26 cellular contexts compared by ENCODE assay signal in the genomic region with DNA sequence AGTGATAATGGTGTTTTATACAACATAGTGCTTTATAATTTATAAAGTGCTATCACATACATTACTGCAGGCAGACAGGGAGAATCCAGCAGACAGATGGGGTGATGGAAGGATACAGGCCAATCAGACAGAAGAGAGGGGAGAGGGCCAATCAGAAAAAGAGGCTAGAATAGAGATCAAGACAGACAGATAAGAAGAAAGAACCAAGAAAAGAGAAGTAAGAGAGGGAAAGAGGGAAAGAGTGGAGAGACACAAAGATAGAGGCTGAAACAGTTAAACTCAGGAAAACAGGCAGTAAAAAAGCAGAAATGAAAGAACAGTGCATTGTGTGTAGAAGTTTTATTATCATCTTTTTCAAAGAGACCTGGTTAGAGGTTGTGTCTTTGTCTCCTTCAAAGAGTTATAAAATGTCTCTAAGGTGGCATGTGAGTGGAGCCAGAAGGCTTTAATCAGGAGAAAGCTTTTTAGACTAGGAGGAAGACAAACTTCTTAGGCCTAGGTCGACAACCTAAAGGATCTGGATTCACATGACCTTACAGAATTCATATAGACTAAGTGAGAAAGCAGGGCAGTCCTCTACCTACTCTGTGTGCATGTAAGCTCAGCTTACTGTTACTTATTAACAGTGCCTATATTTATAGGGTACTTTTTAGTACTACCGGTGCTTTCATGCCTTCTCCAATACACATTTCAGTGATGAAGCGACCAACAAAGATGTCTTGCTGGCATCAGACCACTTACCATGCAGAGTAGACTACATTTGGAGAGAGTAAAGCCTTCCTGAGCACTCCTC. TPM values are rescaled to one million over a fixed set of nuclear protein-coding genes. Genes with fewer than 3 reads are reported as not detected.
A peak's percentile ranks its signal among the peaks of the same experiment; 100 is the strongest.
DNase-seq lines count a peak whose midpoint lies in the region; ATAC-seq, FAIRE-seq and TF ChIP-seq lines count a peak whose summit lies in the region.
"Had no signal": no experiment of that assay in that cellular context is flagged by ENCODE, and none has a peak within 500 bp of the region (broad histone marks: within the 10 kb centered on the region; RNA-seq: fewer than 3 reads in every experiment).

No MANE protein-coding gene starts in this region.

- TF ChIP-seq POLR2A in tibial nerve (IDR thresholded peaks at IDR 0.05), result no peak
- no peak for TF ChIP-seq POLR2A in lower leg skin (IDR thresholded peaks at IDR 0.05)

- H3K9me3 ChIP-seq in OCI-LY7 (ENCODE audit: low read length) (no peaks in the 10 kb centered on the region), tibial nerve (no peaks in the 10 kb centered on the region)
- H3K9me3 ChIP-seq: body of pancreas, psoas muscle, SK-N-SH had no signal

- DNase-seq in D721Med (ENCODE audit: insufficient read length, low spot score) (no peak), OCI-LY7 (ENCODE audit: low spot score) (peak; percentile 16), islet precursor cell (peak; percentile 26), tibial nerve (ENCODE audit: low spot score in 2 of 2) (no peak), lower leg skin (ENCODE audit: low spot score in 2 of 2) (no peak)
- no peak for DNase-seq in natural killer cell treated with Interleukin-12 subunit alpha and Interleukin-12 subunit beta and Interleukin-15 and Interleukin-18, amount 100 ng/mL, for 72 hours (ENCODE audit: low spot score)
- DNase-seq in activated naive CD4-positive, alpha-beta T cell treated with anti-CD3 and anti-CD28 coated beads, Interleukin-2, amount 10 ng/mL, durations not matched to agents 7 days and 5 days, result no peak
- DNase-seq: activated CD4-positive, alpha-beta memory T cell treated with anti-CD3 and anti-CD28 coated beads, Interleukin-2, amount 10 ng/mL, durations not matched to agents 7 days and 5 days; activated T-cell treated with anti-CD3 and anti-CD28 coated beads, Interleukin-2, amount 50 U/mL, for 1 hour; body of pancreas; cortex of kidney; hippocampal formation; mesenchymal stem cell; NCI-H1436 treated with DMSO at 0.1 percent for 48 hours; NCI-H446; PC-3; psoas muscle; SK-N-SH; stimulated activated CD4-positive, alpha-beta T cell treated with anti-CD3 and anti-CD28 coated beads, Interleukin-4, amount 100 ng/mL, for 24 hours; substantia nigra had no signal

- 64 to 68% methylated on average over 3 of the region's 3 CpGs for whole genome bisulfite sequencing in tibial nerve, 2 donors
- WGBS in lower leg skin, 2 donors, result 76 to 80% methylated on average over 3 of the region's 3 CpGs

- H3K36me3 Mint-ChIP-seq in natural killer cell treated with Interleukin-12 subunit alpha and Interleukin-12 subunit beta and Interleukin-15 and Interleukin-18, amount 100 ng/mL, for 72 hours, result no peaks in the 10 kb centered on the region
- peaks cover 2% of the 10 kb centered on the region for H3K36me3 Mint-ChIP-seq in activated naive CD4-positive, alpha-beta T cell treated with anti-CD3 and anti-CD28 coated beads, Interleukin-2, amount 10 ng/mL, durations not matched to agents 7 days and 5 days
- H3K36me3 Mint-ChIP-seq: activated naive CD4-positive, alpha-beta T cell treated with anti-CD3 and anti-CD28 coated beads, Interleukin-2, amount 50 U/mL, for 72 hours had no signal

- no peak for TF ChIP-seq EP300 in tibial nerve (IDR thresholded peaks at IDR 0.05)

- ATAC-seq in HG02678 (IDR thresholded peaks at IDR 0.05; ENCODE audit: unreplicated experiment), result peak; percentile 37
- ATAC-seq in natural killer cell treated with Interleukin-12 subunit alpha and Interleukin-12 subunit beta and Interleukin-15 and Interleukin-18, amount 100 ng/mL, for 72 hours, result no peak
- ATAC-seq: activated naive CD4-positive, alpha-beta T cell treated with anti-CD3 and anti-CD28 coated beads, Interleukin-2, amount 50 U/mL, for 72 hours; body of pancreas; PC-3; psoas muscle had no signal

- POLR2A ChIA-PET in OCI-LY7 (lab: Charles Lee), result interaction anchor here (0.6 kb wide), 1 partner anchor 323 kb away, joined by 3 read pairs; no protein-coding TSS in a partner anchor

- BruUV-seq in OCI-LY7 (replicated peaks; lab: Mats Ljungman, UMichigan), result no TSS peak

- no peaks in the 10 kb centered on the region for H3K27me3 ChIP-seq in tibial nerve
- H3K27me3 ChIP-seq: body of pancreas had no signal

- H3K4me3 Mint-ChIP-seq in natural killer cell treated with Interleukin-12 subunit alpha and Interleukin-12 subunit beta and Interleukin-15 and Interleukin-18, amount 100 ng/mL, for 72 hours, result no peak overlapping the region
- no peak overlapping the region for H3K4me3 Mint-ChIP-seq in activated naive CD4-positive, alpha-beta T cell treated with anti-CD3 and anti-CD28 coated beads, Interleukin-2, amount 10 ng/mL, durations not matched to agents 7 days and 5 days
- H3K4me3 Mint-ChIP-seq: activated CD4-positive, alpha-beta memory T cell treated with anti-CD3 and anti-CD28 coated beads, Interleukin-2, amount 10 ng/mL, durations not matched to agents 7 days and 5 days; nephron had no signal

- H3K9me2 ChIP-seq in OCI-LY7 (ENCODE audit: insufficient read depth, low read length), result no peaks in the 10 kb centered on the region
- H3K9me2 ChIP-seq: SK-N-SH had no signal

- H3K4me2 ChIP-seq in OCI-LY7 (ENCODE audit: low read length), result peak overlapping the region; percentile 97
- H3K4me2 ChIP-seq: smooth muscle cell had no signal

- H2AFZ ChIP-seq in OCI-LY7 (ENCODE audit: low read length), result no peak overlapping the region

- TF ChIP-seq CTCF in D721Med (IDR thresholded peaks at IDR 0.05; ENCODE audit: insufficient read depth, missing control alignments) (no peak), OCI-LY7 (conservative IDR thresholded peaks at IDR 0.05; ENCODE audit: low read length) (no peak), tibial nerve (IDR thresholded peaks at IDR 0.05) (no peak), lower leg skin (IDR thresholded peaks at IDR 0.05) (no peak)

- H3K27me3 Mint-ChIP-seq in natural killer cell treated with Interleukin-12 subunit alpha and Interleukin-12 subunit beta and Interleukin-15 and Interleukin-18, amount 100 ng/mL, for 72 hours, result no peaks in the 10 kb centered on the region
- H3K27me3 Mint-ChIP-seq in activated naive CD4-positive, alpha-beta T cell treated with anti-CD3 and anti-CD28 coated beads, Interleukin-2, amount 10 ng/mL, durations not matched to agents 7 days and 5 days, result no peaks in the 10 kb centered on the region
- H3K27me3 Mint-ChIP-seq: activated CD4-positive, alpha-beta memory T cell treated with anti-CD3 and anti-CD28 coated beads, Interleukin-2, amount 10 ng/mL, durations not matched to agents 7 days and 5 days had no signal

- no peaks in the 10 kb centered on the region for H3K9me3 Mint-ChIP-seq in natural killer cell treated with Interleukin-12 subunit alpha and Interleukin-12 subunit beta and Interleukin-15 and Interleukin-18, amount 100 ng/mL, for 72 hours
- no peaks in the 10 kb centered on the region for H3K9me3 Mint-ChIP-seq in activated naive CD4-positive, alpha-beta T cell treated with anti-CD3 and anti-CD28 coated beads, Interleukin-2, amount 10 ng/mL, durations not matched to agents 7 days and 5 days
- H3K9me3 Mint-ChIP-seq: activated CD4-positive, alpha-beta memory T cell treated with anti-CD3 and anti-CD28 coated beads, Interleukin-2, amount 10 ng/mL, durations not matched to agents 7 days and 5 days; activated naive CD4-positive, alpha-beta T cell treated with anti-CD3 and anti-CD28 coated beads, Interleukin-2, amount 50 U/mL, for 72 hours; nephron had no signal

- no peaks in the 10 kb centered on the region; the same call in 1 of the 2 replicates for H4K20me1 ChIP-seq in OCI-LY7 (ENCODE audit: insufficient read depth, low read length)

- H3K27ac Mint-ChIP-seq in natural killer cell treated with Interleukin-12 subunit alpha and Interleukin-12 subunit beta and Interleukin-15 and Interleukin-18, amount 100 ng/mL, for 72 hours, result no peak overlapping the region
- H3K27ac Mint-ChIP-seq in activated naive CD4-positive, alpha-beta T cell treated with anti-CD3 and anti-CD28 coated beads, Interleukin-2, amount 10 ng/mL, durations not matched to agents 7 days and 5 days, result no peak overlapping the region
- H3K27ac Mint-ChIP-seq: activated CD4-positive, alpha-beta memory T cell treated with anti-CD3 and anti-CD28 coated beads, Interleukin-2, amount 10 ng/mL, durations not matched to agents 7 days and 5 days; activated naive CD4-positive, alpha-beta T cell treated with anti-CD3 and anti-CD28 coated beads, Interleukin-2, amount 50 U/mL, for 72 hours; nephron had no signal

- peak overlapping the region; percentile 87 for H3K27ac ChIP-seq in OCI-LY7 (ENCODE audit: low read depth, low read length, poor library complexity, severe bottlenecking)
- H3K27ac ChIP-seq in tibial nerve, result peak overlapping the region in 1 of 4 donors; percentile 91
- H3K27ac ChIP-seq: body of pancreas, psoas muscle had no signal

- CTCF ChIA-PET in OCI-LY7 (lab: Charles Lee; ENCODE audit: unreplicated experiment), result no interaction called here
- CTCF ChIA-PET in activated naive CD4-positive, alpha-beta T cell treated with anti-CD3 and anti-CD28 coated beads, Interleukin-2, amount 10 ng/mL, durations not matched to agents 7 days and 5 days (lab: Charles Lee), result interaction anchor here (0.5 kb wide), 1 partner anchor 15 kb away, joined by 4 read pairs; no protein-coding TSS in a partner anchor

- no peaks in the 10 kb centered on the region for H3K4me1 Mint-ChIP-seq in natural killer cell treated with Interleukin-12 subunit alpha and Interleukin-12 subunit beta and Interleukin-15 and Interleukin-18, amount 100 ng/mL, for 72 hours (ENCODE audit: low read depth in 2 of 2)
- H3K4me1 Mint-ChIP-seq in activated naive CD4-positive, alpha-beta T cell treated with anti-CD3 and anti-CD28 coated beads, Interleukin-2, amount 10 ng/mL, durations not matched to agents 7 days and 5 days, result peaks cover 2% of the 10 kb centered on the region
- H3K4me1 Mint-ChIP-seq: nephron had no signal

- H3K4me1 ChIP-seq in OCI-LY7 (ENCODE audit: insufficient read depth, low read length, poor library complexity, severe bottlenecking) (peaks cover 57% of the 10 kb centered on the region), tibial nerve (peaks cover 0 to 48% (median 9%) of the 10 kb centered on the region in 4 donors)
- H3K4me1 ChIP-seq: psoas muscle had no signal

- peaks cover 68% of the 10 kb centered on the region for H3K36me3 ChIP-seq in OCI-LY7 (ENCODE audit: insufficient read depth, low read length)
- H3K36me3 ChIP-seq in tibial nerve, result peaks cover 0 to 17% (median 0%) of the 10 kb centered on the region in 3 donors

- peak; percentile 53 for FAIRE-seq in D721Med (lab: Jason Lieb, UNC)
- FAIRE-seq: keratinocyte, TTC549 had no signal

- intact Hi-C loops in OCI-LY7 (cut with micrococcal nuclease; ENCODE audit: unreplicated experiment), result no loop called here
- intact Hi-C loops in lower leg skin (cut with DNase I; ENCODE audit: low total_unique reads), result no loop called here

- peaks cover 64% of the 10 kb centered on the region; the same call in 1 of the 2 replicates for H3K79me2 ChIP-seq in OCI-LY7 (ENCODE audit: insufficient read depth, low read depth, low read length)

- peak overlapping the region; percentile 70 for H3K4me3 ChIP-seq in OCI-LY7 (ENCODE audit: low read depth, low read length, poor library complexity, severe bottlenecking)
- no peak overlapping the region for H3K4me3 ChIP-seq in tibial nerve
- H3K4me3 ChIP-seq in lower leg skin (ENCODE audit: low read depth, poor library complexity, severe bottlenecking), result no peak overlapping the region
- H3K4me3 ChIP-seq: body of pancreas, psoas muscle, smooth muscle cell had no signal

RNA-seq across cellular contexts. Expression of a gene that starts 8.3 kb away (rescaled TPM):
- total RNA-seq in OCI-LY7 (2014; rRNA removed; shearing (Covaris generic)), result 42.5 and 59.6 TPM in 2 replicates
- total RNA-seq in OCI-LY7 (2022) (124 and 126 TPM in 2 replicates), tibial nerve (100 to 1,000 TPM in 3 of 4 donors, 10 to 100 TPM in 1; 80.4 to 202 (median 125) TPM), lower leg skin (10 to 100 TPM; 36.8 to 71.1 (median 54.8) TPM)
- 100 to 1,000 TPM; 106 to 192 TPM for total RNA-seq in natural killer cell treated with Interleukin-12 subunit alpha and Interleukin-12 subunit beta and Interleukin-15 and Interleukin-18, amount 100 ng/mL, for 72 hours

RNA-seq across cellular contexts. Expression of a gene that starts 22.5 kb away (rescaled TPM):
- total RNA-seq in OCI-LY7 (2014; rRNA removed; shearing (Covaris generic)), result 16.9 and 18.1 TPM in 2 replicates
- total RNA-seq in OCI-LY7 (2022) (19.3 and 24.8 TPM in 2 replicates), tibial nerve (10 to 100 TPM in 2 of 4 donors, 1 to 10 TPM in 2; 9.4 to 13.6 (median 11.1) TPM), lower leg skin (10 to 100 TPM in 1 of 4 donors, 1 to 10 TPM in 3; 7.0 to 14.1 (median 9.1) TPM)
- 10 to 100 TPM; 11.3 to 12.9 TPM for total RNA-seq in natural killer cell treated with Interleukin-12 subunit alpha and Interleukin-12 subunit beta and Interleukin-15 and Interleukin-18, amount 100 ng/mL, for 72 hours

RNA-seq across cellular contexts. Expression of a gene that starts 22.9 kb away (rescaled TPM):
- 168 and 205 TPM in 2 replicates for total RNA-seq in OCI-LY7 (2014; rRNA removed; shearing (Covaris generic))
- total RNA-seq in OCI-LY7 (2022) (149 and 153 TPM in 2 replicates), tibial nerve (100 to 1,000 TPM; 104 to 198 (median 167) TPM), lower leg skin (100 to 1,000 TPM in 1 of 4 donors, 10 to 100 TPM in 3; 56.8 to 101 (median 91.3) TPM)
- 100 to 1,000 TPM in 1 of 2 donors, 10 to 100 TPM in 1; 54.1 to 105 TPM for total RNA-seq in natural killer cell treated with Interleukin-12 subunit alpha and Interleukin-12 subunit beta and Interleukin-15 and Interleukin-18, amount 100 ng/mL, for 72 hours

RNA-seq across cellular contexts. Expression of a gene that starts 25.4 kb away (rescaled TPM):
- 0.41 TPM in 1 of 2 replicates, not detected in the other for total RNA-seq in OCI-LY7 (2014; rRNA removed; shearing (Covaris generic))
- total RNA-seq in OCI-LY7 (2022) (3.8 and 4.0 TPM in 2 replicates), tibial nerve (10 to 100 TPM in 3 of 4 donors, 1 to 10 TPM in 1; 9.2 to 41.7 (median 25.6) TPM), lower leg skin (1 to 10 TPM in 3 of 4 donors, under 1 TPM in 1; 0.91 to 5.9 (median 3.4) TPM)
- 1 to 10 TPM; 2.4 to 2.7 TPM for total RNA-seq in natural killer cell treated with Interleukin-12 subunit alpha and Interleukin-12 subunit beta and Interleukin-15 and Interleukin-18, amount 100 ng/mL, for 72 hours

RNA-seq across cellular contexts. Expression of a gene that starts 35.8 kb away (rescaled TPM):
- total RNA-seq in OCI-LY7 (2014; rRNA removed; shearing (Covaris generic)), result 3.8 and 9.6 TPM in 2 replicates
- total RNA-seq in OCI-LY7 (2022), result 4.7 and 5.8 TPM in 2 replicates
- total RNA-seq in natural killer cell treated with Interleukin-12 subunit alpha and Interleukin-12 subunit beta and Interleukin-15 and Interleukin-18, amount 100 ng/mL, for 72 hours, result 1 to 10 TPM; 2.5 to 4.7 TPM
- total RNA-seq in tibial nerve, result 10 to 100 TPM in 1 of 4 donors, 1 to 10 TPM in 3; 2.6 to 41.2 (median 3.8) TPM
- total RNA-seq in lower leg skin, result 100 to 1,000 TPM; 111 to 202 (median 172) TPM

Comparison
In these comparisons a context has a peak if more than half of its experiments do, and no peak if none do; other contexts are left out.
1. DNase-seq: peak in OCI-LY7 (single experiment) and islet precursor cell (single experiment); none in D721Med (single experiment), natural killer cell treated with Interleukin-12 subunit alpha and Interleukin-12 subunit beta and Interleukin-15 and Interleukin-18, amount 100 ng/mL, for 72 hours (single experiment), activated naive CD4-positive, alpha-beta T cell treated with anti-CD3 and anti-CD28 coated beads, Interleukin-2, amount 10 ng/mL, durations not matched to agents 7 days and 5 days (single experiment), tibial nerve (0 of 2) and lower leg skin (0 of 2).